Comparison of ENCODE assay signal across 1 cellular context in the genomic region with DNA sequence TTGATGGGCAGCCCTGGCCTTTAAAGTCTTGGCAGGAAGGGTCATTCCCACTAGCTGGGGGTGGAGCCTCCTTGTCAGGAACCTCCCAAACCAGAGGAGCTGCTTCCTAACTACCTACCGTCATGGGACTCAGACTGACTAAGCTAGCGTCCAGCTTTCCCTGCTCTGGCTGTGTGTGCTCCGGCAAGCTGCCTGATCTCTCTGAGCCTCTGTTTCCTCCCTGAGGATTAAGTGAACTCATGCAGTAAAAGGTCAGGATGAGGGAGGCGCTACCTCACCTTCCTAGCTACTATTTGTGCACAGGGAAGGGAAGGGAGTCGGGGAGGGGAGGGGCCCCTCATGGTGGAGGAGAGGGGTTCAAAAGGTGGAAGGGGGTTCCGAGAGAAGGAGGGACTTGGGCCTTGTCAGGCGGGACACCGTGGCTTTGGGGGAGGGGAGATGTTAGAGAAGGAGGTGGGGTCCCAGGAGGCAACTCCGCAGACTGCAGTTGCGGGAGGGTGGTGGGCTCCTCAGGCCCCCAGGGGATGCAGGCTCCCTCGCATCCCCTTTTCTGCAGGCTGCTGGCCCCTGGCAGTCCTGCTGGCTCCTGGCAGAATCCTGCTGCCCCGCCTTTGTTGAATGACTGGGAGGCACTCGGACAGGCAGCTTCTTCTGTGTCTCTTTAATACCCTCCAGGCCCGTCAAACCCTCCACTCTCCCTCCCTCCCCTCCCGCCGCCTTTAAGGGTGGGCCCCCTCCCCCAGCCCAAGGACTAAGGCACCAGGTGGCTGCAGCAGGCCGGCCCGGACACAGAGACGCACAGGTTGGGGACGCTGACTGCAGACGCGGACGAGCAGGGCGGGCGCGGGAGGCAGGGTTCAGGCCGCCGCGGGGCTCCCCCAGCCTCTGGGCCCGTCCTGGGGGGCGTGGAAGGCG.
TF ChIP-seq lines count a peak whose summit lies in the region.

No MANE protein-coding gene starts in this region.

TF ChIP-seq in HepG2, 621 proteins besides CTCF, POLR2A, EP300 and RAD21 (continued from another document and continues in another):
- TF ChIP-seq HNRNPUL1 (IDR thresholded peaks at IDR 0.05; ENCODE audit: low read depth, low read length) (no peak), ZFP82 (CRISPR knock-in tag; IDR thresholded peaks at IDR 0.05; ENCODE audit: borderline replicate concordance) (no peak), ZFP36L2 (CRISPR knock-in tag; IDR thresholded peaks at IDR 0.05) (no peak), SMYD3 (CRISPR knock-in tag; IDR thresholded peaks at IDR 0.05) (no peak), ZNF564 (CRISPR knock-in tag; IDR thresholded peaks at IDR 0.05) (no peak), MIER3 (CRISPR knock-in tag; IDR thresholded peaks at IDR 0.05; ENCODE audit: borderline replicate concordance) (no peak), ZNF678 (CRISPR knock-in tag; IDR thresholded peaks at IDR 0.05) (no peak), ZNF556 (CRISPR knock-in tag; IDR thresholded peaks at IDR 0.05; ENCODE audit: borderline replicate concordance) (no peak; the same call in 1 of the 2 replicates), GPN1 (CRISPR knock-in tag; IDR thresholded peaks at IDR 0.05; ENCODE audit: borderline replicate concordance) (no peak), ZSCAN9 (CRISPR knock-in tag; IDR thresholded peaks at IDR 0.05; ENCODE audit: borderline replicate concordance) (no peak), ZNF547 (CRISPR knock-in tag; IDR thresholded peaks at IDR 0.05) (no peak), ZNF333 (CRISPR knock-in tag; IDR thresholded peaks at IDR 0.05; ENCODE audit: borderline replicate concordance) (0 out of 2 replicates have a peak, but pooled peaks have one; percentile 35), ZNF530 (CRISPR knock-in tag; IDR thresholded peaks at IDR 0.05; ENCODE audit: low read depth) (no peak), HMGA1 (CRISPR knock-in tag; conservative IDR thresholded peaks at IDR 0.05) (no peak), ZZZ3 (CRISPR knock-in tag; IDR thresholded peaks at IDR 0.05; ENCODE audit: borderline replicate concordance) (0 out of 2 replicates have a peak, but pooled peaks have one; percentile 31), BRCA1 (CRISPR knock-in tag; IDR thresholded peaks at IDR 0.05) (no peak), ZNF34 (CRISPR knock-in tag; IDR thresholded peaks at IDR 0.05; ENCODE audit: borderline replicate concordance) (peak; percentile 86; the same call in 1 of the 2 replicates), ZNF44 (CRISPR knock-in tag; IDR thresholded peaks at IDR 0.05) (no peak), AKAP8 (CRISPR knock-in tag; IDR thresholded peaks at IDR 0.05) (no peak), FOXO1 (CRISPR knock-in tag; IDR thresholded peaks at IDR 0.05) (no peak), ZNF775 (CRISPR knock-in tag; IDR thresholded peaks at IDR 0.05; ENCODE audit: borderline replicate concordance) (no peak), ZNF607 (CRISPR knock-in tag; IDR thresholded peaks at IDR 0.05; ENCODE audit: borderline replicate concordance) (no peak), DNMT1 (CRISPR knock-in tag; IDR thresholded peaks at IDR 0.05) (no peak), ERF (CRISPR knock-in tag; IDR thresholded peaks at IDR 0.05) (no peak), CAMTA2 (CRISPR knock-in tag; IDR thresholded peaks at IDR 0.05; ENCODE audit: borderline replicate concordance) (0 out of 2 replicates have a peak, but pooled peaks have one; percentile 52), SIX1 (CRISPR knock-in tag; IDR thresholded peaks at IDR 0.05; ENCODE audit: borderline replicate concordance) (no peak), HOXD1 (CRISPR knock-in tag; IDR thresholded peaks at IDR 0.05) (no peak)
- TF ChIP-seq, protein P1, sequence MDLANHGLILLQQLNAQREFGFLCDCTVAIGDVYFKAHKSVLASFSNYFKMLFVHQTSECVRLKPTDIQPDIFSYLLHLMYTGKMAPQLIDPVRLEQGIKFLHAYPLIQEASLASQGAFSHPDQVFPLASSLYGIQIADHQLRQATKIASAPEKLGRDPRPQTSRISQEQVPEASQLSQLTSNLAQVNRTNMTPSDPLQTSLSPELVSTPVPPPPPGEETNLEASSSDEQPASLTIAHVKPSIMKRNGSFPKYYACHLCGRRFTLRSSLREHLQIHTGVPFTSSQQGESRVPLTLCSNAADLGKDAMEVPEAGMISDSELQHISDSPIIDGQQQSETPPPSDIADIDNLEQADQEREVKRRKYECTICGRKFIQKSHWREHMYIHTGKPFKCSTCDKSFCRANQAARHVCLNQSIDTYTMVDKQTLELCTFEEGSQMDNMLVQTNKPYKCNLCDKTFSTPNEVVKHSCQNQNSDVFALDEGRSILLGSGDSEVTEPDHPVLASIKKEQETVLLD (CRISPR knock-in tag; IDR thresholded peaks at IDR 0.05; ENCODE audit: low read depth), result no peak
- TF ChIP-seq, protein P2, sequence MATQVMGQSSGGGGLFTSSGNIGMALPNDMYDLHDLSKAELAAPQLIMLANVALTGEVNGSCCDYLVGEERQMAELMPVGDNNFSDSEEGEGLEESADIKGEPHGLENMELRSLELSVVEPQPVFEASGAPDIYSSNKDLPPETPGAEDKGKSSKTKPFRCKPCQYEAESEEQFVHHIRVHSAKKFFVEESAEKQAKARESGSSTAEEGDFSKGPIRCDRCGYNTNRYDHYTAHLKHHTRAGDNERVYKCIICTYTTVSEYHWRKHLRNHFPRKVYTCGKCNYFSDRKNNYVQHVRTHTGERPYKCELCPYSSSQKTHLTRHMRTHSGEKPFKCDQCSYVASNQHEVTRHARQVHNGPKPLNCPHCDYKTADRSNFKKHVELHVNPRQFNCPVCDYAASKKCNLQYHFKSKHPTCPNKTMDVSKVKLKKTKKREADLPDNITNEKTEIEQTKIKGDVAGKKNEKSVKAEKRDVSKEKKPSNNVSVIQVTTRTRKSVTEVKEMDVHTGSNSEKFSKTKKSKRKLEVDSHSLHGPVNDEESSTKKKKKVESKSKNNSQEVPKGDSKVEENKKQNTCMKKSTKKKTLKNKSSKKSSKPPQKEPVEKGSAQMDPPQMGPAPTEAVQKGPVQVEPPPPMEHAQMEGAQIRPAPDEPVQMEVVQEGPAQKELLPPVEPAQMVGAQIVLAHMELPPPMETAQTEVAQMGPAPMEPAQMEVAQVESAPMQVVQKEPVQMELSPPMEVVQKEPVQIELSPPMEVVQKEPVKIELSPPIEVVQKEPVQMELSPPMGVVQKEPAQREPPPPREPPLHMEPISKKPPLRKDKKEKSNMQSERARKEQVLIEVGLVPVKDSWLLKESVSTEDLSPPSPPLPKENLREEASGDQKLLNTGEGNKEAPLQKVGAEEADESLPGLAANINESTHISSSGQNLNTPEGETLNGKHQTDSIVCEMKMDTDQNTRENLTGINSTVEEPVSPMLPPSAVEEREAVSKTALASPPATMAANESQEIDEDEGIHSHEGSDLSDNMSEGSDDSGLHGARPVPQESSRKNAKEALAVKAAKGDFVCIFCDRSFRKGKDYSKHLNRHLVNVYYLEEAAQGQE (IDR thresholded peaks at IDR 0.05; ENCODE audit: borderline replicate concordance in 1 of 2, low read depth in 1 of 2, low read length in 2 of 2), result no peak
- TF ChIP-seq, protein P3, sequence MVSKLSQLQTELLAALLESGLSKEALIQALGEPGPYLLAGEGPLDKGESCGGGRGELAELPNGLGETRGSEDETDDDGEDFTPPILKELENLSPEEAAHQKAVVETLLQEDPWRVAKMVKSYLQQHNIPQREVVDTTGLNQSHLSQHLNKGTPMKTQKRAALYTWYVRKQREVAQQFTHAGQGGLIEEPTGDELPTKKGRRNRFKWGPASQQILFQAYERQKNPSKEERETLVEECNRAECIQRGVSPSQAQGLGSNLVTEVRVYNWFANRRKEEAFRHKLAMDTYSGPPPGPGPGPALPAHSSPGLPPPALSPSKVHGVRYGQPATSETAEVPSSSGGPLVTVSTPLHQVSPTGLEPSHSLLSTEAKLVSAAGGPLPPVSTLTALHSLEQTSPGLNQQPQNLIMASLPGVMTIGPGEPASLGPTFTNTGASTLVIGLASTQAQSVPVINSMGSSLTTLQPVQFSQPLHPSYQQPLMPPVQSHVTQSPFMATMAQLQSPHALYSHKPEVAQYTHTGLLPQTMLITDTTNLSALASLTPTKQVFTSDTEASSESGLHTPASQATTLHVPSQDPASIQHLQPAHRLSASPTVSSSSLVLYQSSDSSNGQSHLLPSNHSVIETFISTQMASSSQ (IDR thresholded peaks at IDR 0.05; ENCODE audit: low read depth), result no peak
- TF ChIP-seq, protein P3 (CRISPR knock-in tag; IDR thresholded peaks at IDR 0.05; ENCODE audit: borderline replicate concordance), result no peak
- TF ChIP-seq, protein P4, sequence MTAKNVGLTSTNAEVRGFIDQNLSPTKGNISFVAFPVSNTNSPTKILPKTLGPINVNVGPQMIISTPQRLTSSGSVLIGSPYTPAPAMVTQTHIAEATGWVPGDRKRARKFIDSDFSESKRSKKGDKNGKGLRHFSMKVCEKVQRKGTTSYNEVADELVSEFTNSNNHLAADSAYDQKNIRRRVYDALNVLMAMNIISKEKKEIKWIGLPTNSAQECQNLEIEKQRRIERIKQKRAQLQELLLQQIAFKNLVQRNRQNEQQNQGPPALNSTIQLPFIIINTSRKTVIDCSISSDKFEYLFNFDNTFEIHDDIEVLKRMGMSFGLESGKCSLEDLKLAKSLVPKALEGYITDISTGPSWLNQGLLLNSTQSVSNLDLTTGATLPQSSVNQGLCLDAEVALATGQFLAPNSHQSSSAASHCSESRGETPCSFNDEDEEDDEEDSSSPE (CRISPR knock-in tag; IDR thresholded peaks at IDR 0.05), result no peak
- TF ChIP-seq, protein P5, sequence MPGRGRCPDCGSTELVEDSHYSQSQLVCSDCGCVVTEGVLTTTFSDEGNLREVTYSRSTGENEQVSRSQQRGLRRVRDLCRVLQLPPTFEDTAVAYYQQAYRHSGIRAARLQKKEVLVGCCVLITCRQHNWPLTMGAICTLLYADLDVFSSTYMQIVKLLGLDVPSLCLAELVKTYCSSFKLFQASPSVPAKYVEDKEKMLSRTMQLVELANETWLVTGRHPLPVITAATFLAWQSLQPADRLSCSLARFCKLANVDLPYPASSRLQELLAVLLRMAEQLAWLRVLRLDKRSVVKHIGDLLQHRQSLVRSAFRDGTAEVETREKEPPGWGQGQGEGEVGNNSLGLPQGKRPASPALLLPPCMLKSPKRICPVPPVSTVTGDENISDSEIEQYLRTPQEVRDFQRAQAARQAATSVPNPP (CRISPR knock-in tag; IDR thresholded peaks at IDR 0.05), result no peak
- TF ChIP-seq, protein P6, sequence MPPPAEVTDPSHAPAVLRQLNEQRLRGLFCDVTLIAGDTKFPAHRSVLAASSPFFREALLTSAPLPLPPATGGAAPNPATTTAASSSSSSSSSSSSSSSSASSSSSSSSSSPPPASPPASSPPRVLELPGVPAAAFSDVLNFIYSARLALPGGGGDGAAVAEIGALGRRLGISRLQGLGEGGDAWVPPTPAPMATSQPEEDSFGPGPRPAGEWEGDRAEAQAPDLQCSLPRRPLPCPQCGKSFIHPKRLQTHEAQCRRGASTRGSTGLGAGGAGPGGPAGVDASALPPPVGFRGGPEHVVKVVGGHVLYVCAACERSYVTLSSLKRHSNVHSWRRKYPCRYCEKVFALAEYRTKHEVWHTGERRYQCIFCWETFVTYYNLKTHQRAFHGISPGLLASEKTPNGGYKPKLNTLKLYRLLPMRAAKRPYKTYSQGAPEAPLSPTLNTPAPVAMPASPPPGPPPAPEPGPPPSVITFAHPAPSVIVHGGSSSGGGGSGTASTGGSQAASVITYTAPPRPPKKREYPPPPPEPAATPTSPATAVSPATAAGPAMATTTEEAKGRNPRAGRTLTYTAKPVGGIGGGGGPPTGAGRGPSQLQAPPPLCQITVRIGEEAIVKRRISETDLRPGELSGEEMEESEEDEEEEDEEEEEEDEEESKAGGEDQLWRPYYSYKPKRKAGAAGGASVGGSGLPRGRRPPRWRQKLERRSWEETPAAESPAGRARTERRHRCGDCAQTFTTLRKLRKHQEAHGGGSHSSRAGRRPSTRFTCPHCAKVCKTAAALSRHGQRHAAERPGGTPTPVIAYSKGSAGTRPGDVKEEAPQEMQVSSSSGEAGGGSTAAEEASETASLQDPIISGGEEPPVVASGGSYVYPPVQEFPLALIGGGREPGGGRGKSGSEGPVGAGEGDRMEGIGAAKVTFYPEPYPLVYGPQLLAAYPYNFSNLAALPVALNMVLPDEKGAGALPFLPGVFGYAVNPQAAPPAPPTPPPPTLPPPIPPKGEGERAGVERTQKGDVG (CRISPR knock-in tag; IDR thresholded peaks at IDR 0.05; ENCODE audit: borderline replicate concordance), result no peak
- TF ChIP-seq, protein P7, sequence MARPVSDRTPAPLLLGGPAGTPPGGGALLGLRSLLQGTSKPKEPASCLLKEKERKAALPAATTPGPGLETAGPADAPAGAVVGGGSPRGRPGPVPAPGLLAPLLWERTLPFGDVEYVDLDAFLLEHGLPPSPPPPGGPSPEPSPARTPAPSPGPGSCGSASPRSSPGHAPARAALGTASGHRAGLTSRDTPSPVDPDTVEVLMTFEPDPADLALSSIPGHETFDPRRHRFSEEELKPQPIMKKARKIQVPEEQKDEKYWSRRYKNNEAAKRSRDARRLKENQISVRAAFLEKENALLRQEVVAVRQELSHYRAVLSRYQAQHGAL (CRISPR knock-in tag; IDR thresholded peaks at IDR 0.05; ENCODE audit: not compliant biosample characterization), result no peak
- TF ChIP-seq, protein P8, sequence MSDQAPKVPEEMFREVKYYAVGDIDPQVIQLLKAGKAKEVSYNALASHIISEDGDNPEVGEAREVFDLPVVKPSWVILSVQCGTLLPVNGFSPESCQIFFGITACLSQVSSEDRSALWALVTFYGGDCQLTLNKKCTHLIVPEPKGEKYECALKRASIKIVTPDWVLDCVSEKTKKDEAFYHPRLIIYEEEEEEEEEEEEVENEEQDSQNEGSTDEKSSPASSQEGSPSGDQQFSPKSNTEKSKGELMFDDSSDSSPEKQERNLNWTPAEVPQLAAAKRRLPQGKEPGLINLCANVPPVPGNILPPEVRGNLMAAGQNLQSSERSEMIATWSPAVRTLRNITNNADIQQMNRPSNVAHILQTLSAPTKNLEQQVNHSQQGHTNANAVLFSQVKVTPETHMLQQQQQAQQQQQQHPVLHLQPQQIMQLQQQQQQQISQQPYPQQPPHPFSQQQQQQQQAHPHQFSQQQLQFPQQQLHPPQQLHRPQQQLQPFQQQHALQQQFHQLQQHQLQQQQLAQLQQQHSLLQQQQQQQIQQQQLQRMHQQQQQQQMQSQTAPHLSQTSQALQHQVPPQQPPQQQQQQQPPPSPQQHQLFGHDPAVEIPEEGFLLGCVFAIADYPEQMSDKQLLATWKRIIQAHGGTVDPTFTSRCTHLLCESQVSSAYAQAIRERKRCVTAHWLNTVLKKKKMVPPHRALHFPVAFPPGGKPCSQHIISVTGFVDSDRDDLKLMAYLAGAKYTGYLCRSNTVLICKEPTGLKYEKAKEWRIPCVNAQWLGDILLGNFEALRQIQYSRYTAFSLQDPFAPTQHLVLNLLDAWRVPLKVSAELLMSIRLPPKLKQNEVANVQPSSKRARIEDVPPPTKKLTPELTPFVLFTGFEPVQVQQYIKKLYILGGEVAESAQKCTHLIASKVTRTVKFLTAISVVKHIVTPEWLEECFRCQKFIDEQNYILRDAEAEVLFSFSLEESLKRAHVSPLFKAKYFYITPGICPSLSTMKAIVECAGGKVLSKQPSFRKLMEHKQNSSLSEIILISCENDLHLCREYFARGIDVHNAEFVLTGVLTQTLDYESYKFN (CRISPR knock-in tag; conservative IDR thresholded peaks at IDR 0.05), result no peak
